ENCODE assay signal across 7 cellular contexts in the genomic region with DNA sequence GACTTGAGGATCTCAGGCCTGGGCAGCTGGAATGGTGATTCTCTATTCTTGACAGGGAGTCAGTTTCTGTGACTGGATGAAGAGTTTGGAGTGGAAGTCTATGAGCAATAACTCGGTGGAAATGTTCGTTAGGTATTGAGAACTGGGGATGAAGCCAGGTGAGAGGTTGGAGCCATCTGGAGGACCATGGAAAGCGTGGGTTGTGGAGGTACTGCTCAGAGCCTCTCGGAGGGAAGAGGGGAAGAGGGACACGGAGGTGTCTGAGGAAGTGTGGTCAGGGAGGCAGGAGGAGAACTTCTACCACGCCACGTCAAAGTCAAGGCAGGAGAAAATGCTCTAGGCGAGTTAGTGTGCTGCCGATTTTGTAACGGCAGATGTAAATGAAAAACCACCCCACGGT.
"Had no signal": no experiment of that assay in that cellular context is flagged by ENCODE, and none has a peak within 500 bp of the region (broad histone marks: within the 10 kb centered on the region; RNA-seq: fewer than 3 reads in every experiment).

No MANE protein-coding gene starts in this region.

- H3K4me2 ChIP-seq: GM23338 had no signal

- H3K4me3 Mint-ChIP-seq: GM23338, H9, IgD-negative memory B cell had no signal

- H3K4me1 Mint-ChIP-seq: IgD-negative memory B cell had no signal

- H3K27ac Mint-ChIP-seq: GM23338, H9, IgD-negative memory B cell had no signal

- H2AFZ ChIP-seq: GM23338 had no signal

- H3K9me3 Mint-ChIP-seq: GM23338, H9 had no signal

- H3K36me3 Mint-ChIP-seq: IgD-negative memory B cell had no signal

- H3K4me3 ChIP-seq: GM23338 had no signal

- H3K27ac ChIP-seq: HL-60 had no signal

- DNase-seq: H9, HCEC 1CT, KBM-7 had no signal

- H3K27me3 Mint-ChIP-seq: IgD-negative memory B cell had no signal

- ATAC-seq: GM23338, HepG2 had no signal
